ENCODE assay signal across 8 cellular contexts in the genomic region with DNA sequence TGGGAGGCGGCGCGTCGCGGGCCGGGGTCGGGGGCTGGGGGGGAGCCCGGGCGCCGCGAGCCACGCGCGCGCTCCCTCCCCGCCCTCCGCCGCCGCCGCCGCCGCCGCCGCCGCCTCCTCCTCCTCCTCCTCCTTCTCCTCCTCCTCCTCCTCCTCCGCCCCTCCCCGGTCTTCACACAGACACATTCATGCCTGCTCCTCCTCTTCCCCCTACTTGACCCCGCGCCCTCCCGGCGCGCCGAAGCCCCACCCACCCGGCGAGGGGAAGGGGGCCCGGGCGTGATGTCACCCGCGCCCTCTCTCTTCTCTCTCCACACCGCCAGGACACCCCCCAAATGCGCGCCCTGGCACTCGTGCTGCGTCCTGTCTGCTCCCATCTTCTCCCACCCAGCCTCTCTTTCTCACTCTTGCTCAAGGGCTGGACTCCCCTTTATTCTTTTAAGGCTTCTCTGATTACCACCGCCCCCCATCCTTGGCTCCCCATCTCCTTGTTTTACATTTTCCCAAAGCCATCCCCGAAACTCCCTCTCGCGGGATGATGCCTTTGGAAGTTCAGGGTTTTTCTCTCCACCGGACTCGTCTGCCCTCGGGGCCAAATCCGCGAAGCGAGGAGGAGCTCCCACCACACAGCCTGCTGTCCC. TPM values are rescaled to one million over a fixed set of nuclear protein-coding genes. Genes with fewer than 3 reads are reported as not detected.
DNase-seq lines count a peak whose midpoint lies in the region; ATAC-seq and TF ChIP-seq lines count a peak whose summit lies in the region.

No MANE protein-coding gene starts in this region.

- WGBS in gastroesophageal sphincter (ENCODE audit: low coverage in 1 of 2), 2 donors: 3 to 9% methylated on average over 6 to 16 of the region's 54 CpGs

- no peak for TF ChIP-seq EP300 in gastroesophageal sphincter (IDR thresholded peaks at IDR 0.05)

- no peak overlapping the region for H3K27ac Mint-ChIP-seq in activated CD4-positive, alpha-beta T cell treated with anti-CD3 and anti-CD28 coated beads, Interleukin-2, amount 10 ng/mL, durations not matched to agents 24 days and 14 days
- H3K27ac Mint-ChIP-seq in activated CD4-positive, alpha-beta memory T cell treated with anti-CD3 and anti-CD28 coated beads, Interleukin-2, amount 10 ng/mL, durations not matched to agents 7 days and 5 days: no peak overlapping the region
- H3K27ac Mint-ChIP-seq in neural progenitor cell: peak overlapping the region; percentile 96

- H4K20me1 ChIP-seq in neural progenitor cell (ENCODE audit: low read depth): peaks cover 29% of the 10 kb centered on the region

- peak overlapping the region; percentile 79 to 97 (median 95) for H3K27ac ChIP-seq in gastroesophageal sphincter
- H3K27ac ChIP-seq in neural progenitor cell: peak overlapping the region; percentile 97

- H3K4me3 ChIP-seq in gastroesophageal sphincter (peak overlapping the region; percentile 65 to 82), neural progenitor cell (peak overlapping the region; percentile 99)

- no peak overlapping the region for H2AFZ ChIP-seq in neural progenitor cell (replicated peaks)

- DNase-seq in activated CD4-positive, alpha-beta T cell treated with anti-CD3 and anti-CD28 coated beads, Interleukin-2, amount 10 ng/mL, durations not matched to agents 24 days and 14 days: peak; percentile 57
- no peak for DNase-seq in activated CD4-positive, alpha-beta T cell treated with anti-CD3 and anti-CD28 coated beads for 4 hours
- DNase-seq in activated CD4-positive, alpha-beta memory T cell treated with anti-CD3 and anti-CD28 coated beads, Interleukin-2, amount 10 ng/mL, durations not matched to agents 7 days and 5 days: no peak
- peak; percentile 88 for DNase-seq in neural progenitor cell (ENCODE audit: low spot score)
- no peak for DNase-seq in effector CD4-positive, alpha-beta T cell

- CTCF ChIA-PET in activated CD4-positive, alpha-beta memory T cell treated with anti-CD3 and anti-CD28 coated beads, Interleukin-2, amount 10 ng/mL, durations not matched to agents 7 days and 5 days (lab: Charles Lee): no interaction called here

- no peak for TF ChIP-seq POLR2A in gastroesophageal sphincter (IDR thresholded peaks at IDR 0.05)

- H3K9me3 Mint-ChIP-seq in activated CD4-positive, alpha-beta T cell treated with anti-CD3 and anti-CD28 coated beads, Interleukin-2, amount 10 ng/mL, durations not matched to agents 24 days and 14 days: no peaks in the 10 kb centered on the region
- H3K9me3 Mint-ChIP-seq in activated CD4-positive, alpha-beta memory T cell treated with anti-CD3 and anti-CD28 coated beads, Interleukin-2, amount 10 ng/mL, durations not matched to agents 7 days and 5 days: no peaks in the 10 kb centered on the region
- no peaks in the 10 kb centered on the region for H3K9me3 Mint-ChIP-seq in neural progenitor cell

- H3K27me3 ChIP-seq in gastroesophageal sphincter: no peaks in the 10 kb centered on the region
- H3K27me3 ChIP-seq in neural progenitor cell: no peaks in the 10 kb centered on the region

- POLR2A ChIA-PET in activated CD4-positive, alpha-beta memory T cell treated with anti-CD3 and anti-CD28 coated beads, Interleukin-2, amount 10 ng/mL, durations not matched to agents 7 days and 5 days (lab: Charles Lee): no interaction called here

- H3K79me2 ChIP-seq in neural progenitor cell (ENCODE audit: low read depth): peaks cover 38% of the 10 kb centered on the region

- TF ChIP-seq CTCF in gastroesophageal sphincter (IDR thresholded peaks at IDR 0.05): no peak
- no peak for TF ChIP-seq CTCF in neural progenitor cell (IDR thresholded peaks at IDR 0.05)

- H3K9me3 ChIP-seq in gastroesophageal sphincter: no peaks in the 10 kb centered on the region
- no peaks in the 10 kb centered on the region for H3K9me3 ChIP-seq in neural progenitor cell (ENCODE audit: low read depth)

- H3K9ac ChIP-seq in neural progenitor cell: peak overlapping the region; percentile 5

- H3K36me3 ChIP-seq in gastroesophageal sphincter (no peaks in the 10 kb centered on the region), neural progenitor cell (no peaks in the 10 kb centered on the region)

- no peaks in the 10 kb centered on the region for H3K36me3 Mint-ChIP-seq in activated CD4-positive, alpha-beta T cell treated with anti-CD3 and anti-CD28 coated beads, Interleukin-2, amount 10 ng/mL, durations not matched to agents 24 days and 14 days (ENCODE audit: low read depth)
- H3K36me3 Mint-ChIP-seq in activated CD4-positive, alpha-beta memory T cell treated with anti-CD3 and anti-CD28 coated beads, Interleukin-2, amount 10 ng/mL, durations not matched to agents 7 days and 5 days (ENCODE audit: low read depth): peaks cover 3% of the 10 kb centered on the region
- H3K36me3 Mint-ChIP-seq in neural progenitor cell: peaks cover 8% of the 10 kb centered on the region

- peaks cover 64% of the 10 kb centered on the region for H3K27me3 Mint-ChIP-seq in activated CD4-positive, alpha-beta T cell treated with anti-CD3 and anti-CD28 coated beads, Interleukin-2, amount 10 ng/mL, durations not matched to agents 24 days and 14 days
- peaks cover 58% of the 10 kb centered on the region for H3K27me3 Mint-ChIP-seq in activated CD4-positive, alpha-beta memory T cell treated with anti-CD3 and anti-CD28 coated beads, Interleukin-2, amount 10 ng/mL, durations not matched to agents 7 days and 5 days
- peaks cover 12% of the 10 kb centered on the region for H3K27me3 Mint-ChIP-seq in neural progenitor cell (ENCODE audit: insufficient read depth, low read depth)

- peak overlapping the region; percentile 81 for H3K4me3 Mint-ChIP-seq in activated CD4-positive, alpha-beta T cell treated with anti-CD3 and anti-CD28 coated beads, Interleukin-2, amount 10 ng/mL, durations not matched to agents 24 days and 14 days
- peak overlapping the region; percentile 66 for H3K4me3 Mint-ChIP-seq in activated CD4-positive, alpha-beta memory T cell treated with anti-CD3 and anti-CD28 coated beads, Interleukin-2, amount 10 ng/mL, durations not matched to agents 7 days and 5 days
- peak overlapping the region; percentile 88 for H3K4me3 Mint-ChIP-seq in neural progenitor cell

- H3K4me1 Mint-ChIP-seq in activated CD4-positive, alpha-beta T cell treated with anti-CD3 and anti-CD28 coated beads, Interleukin-2, amount 10 ng/mL, durations not matched to agents 24 days and 14 days: peaks cover 5% of the 10 kb centered on the region
- H3K4me1 Mint-ChIP-seq in activated CD4-positive, alpha-beta memory T cell treated with anti-CD3 and anti-CD28 coated beads, Interleukin-2, amount 10 ng/mL, durations not matched to agents 7 days and 5 days: peaks cover 6% of the 10 kb centered on the region
- H3K4me1 Mint-ChIP-seq in neural progenitor cell: peaks cover 44% of the 10 kb centered on the region

- H3K4me2 ChIP-seq in neural progenitor cell: peak overlapping the region; percentile 84

- peaks cover 53% of the 10 kb centered on the region for H3F3A ChIP-seq in neural progenitor cell (ENCODE audit: low read depth)

- ATAC-seq in gastroesophageal sphincter (peak; percentile 60), HG02970 (IDR thresholded peaks at IDR 0.05; ENCODE audit: low FRiP score, unreplicated experiment) (no peak)
- no peak for ATAC-seq in activated CD4-positive, CD25-positive, alpha-beta regulatory T cell treated with anti-CD3 and anti-CD28 coated beads, Interleukin-2, amount 50 U/mL, for 24 hours

- H3K4me1 ChIP-seq in gastroesophageal sphincter: peaks cover 0 to 43% (median 8%) of the 10 kb centered on the region in 3 donors
- peaks cover 42% of the 10 kb centered on the region for H3K4me1 ChIP-seq in neural progenitor cell

- intact Hi-C loops in activated CD4-positive, alpha-beta T cell treated with anti-CD3 and anti-CD28 coated beads, Interleukin-2, amount 10 ng/mL, durations not matched to agents 24 days and 14 days (cut with micrococcal nuclease): loop anchor here (5.0 kb wide), 1 partner anchor 296 kb away; no protein-coding TSS in a partner anchor

RNA-seq across cellular contexts. Expression of gene GLI3, which starts 1.0 kb away (rescaled TPM):
- total RNA-seq in activated CD4-positive, alpha-beta T cell treated with anti-CD3 and anti-CD28 coated beads, Interleukin-2, amount 10 ng/mL, durations not matched to agents 24 days and 14 days: not detected in 2 replicates
- not detected for total RNA-seq in activated CD4-positive, alpha-beta memory T cell treated with anti-CD3 and anti-CD28 coated beads, Interleukin-2, amount 10 ng/mL, durations not matched to agents 7 days and 5 days
- total RNA-seq in gastroesophageal sphincter (10 to 100 TPM in 2 of 4 donors, 1 to 10 TPM in 2; 7.3 to 18.2 (median 12.6) TPM), neural progenitor cell (ENCODE audit: low replicate concordance) (32.0 and 33.0 TPM in 2 replicates)

Comparison
In these comparisons a context has a peak if more than half of its experiments do, and no peak if none do; other contexts are left out.
1. DNase-seq: peak in activated CD4-positive, alpha-beta T cell treated with anti-CD3 and anti-CD28 coated beads, Interleukin-2, amount 10 ng/mL, durations not matched to agents 24 days and 14 days (single experiment) and neural progenitor cell (single experiment); none in activated CD4-positive, alpha-beta T cell treated with anti-CD3 and anti-CD28 coated beads for 4 hours (0 of 2), activated CD4-positive, alpha-beta memory T cell treated with anti-CD3 and anti-CD28 coated beads, Interleukin-2, amount 10 ng/mL, durations not matched to agents 7 days and 5 days (single experiment) and effector CD4-positive, alpha-beta T cell (single experiment).
2. Peak in every context shown above with its lines, with median percentiles within 50 percentile points of each other: H3K4me3 Mint-ChIP-seq.